Comparison of ENCODE assay signal across 24 cellular contexts in genomic region chr14:103492572-103492971, GRCh38.
"Had no signal": no experiment of that assay in that cellular context is flagged by ENCODE, and none has a peak within 500 bp of the region (broad histone marks: within the 10 kb centered on the region; RNA-seq: fewer than 3 reads in every experiment).

No MANE protein-coding gene starts in this region.

- H3K4me1 ChIP-seq: body of pancreas, colonic mucosa, foreskin keratinocyte, parathyroid adenoma had no signal

- H3K36me3 ChIP-seq: colonic mucosa had no signal

- H3K4me3 ChIP-seq: body of pancreas, colonic mucosa, heart right ventricle, right lobe of liver, tibial artery had no signal

- DNase-seq: activated CD4-positive, alpha-beta T cell treated with anti-CD3 and anti-CD28 coated beads, Interleukin-2, amount 10 ng/mL, durations not matched to agents 7 days and 5 days; activated CD4-positive, CD25-positive, alpha-beta regulatory T cell treated with anti-CD3 and anti-CD28 coated beads, Interleukin-2, amount 50 U/mL, for 72 hours; activated CD8-positive, alpha-beta T cell treated with anti-CD3 and anti-CD28 coated beads for 36 hours; activated naive CD4-positive, alpha-beta T cell; activated T-cell treated with anti-CD3 and anti-CD28 coated beads, Interleukin-2, amount 50 U/mL, for 72 hours; anterior cingulate cortex; body of pancreas; cerebellar nuclear complex; colonic mucosa; effector memory CD4-positive, alpha-beta T cell; erythroblast; foreskin keratinocyte; heart right ventricle; naive thymus-derived CD8-positive, alpha-beta T cell; occipital lobe; right lobe of liver; stimulated activated CD4-positive, alpha-beta T cell treated with anti-CD3 and anti-CD28 coated beads, Interleukin-2, amount 100 ng/mL, for 48 hours; stimulated activated naive CD4-positive, alpha-beta T cell treated with Interleukin-2 at 50 U/mL for 16 hours; substantia nigra; T-helper 17 cell had no signal

- H3K27ac ChIP-seq: body of pancreas, colonic mucosa, foreskin keratinocyte, parathyroid adenoma, right lobe of liver had no signal

- ATAC-seq: activated CD8-positive, alpha-beta T cell treated with anti-CD3 and anti-CD28 coated beads for 36 hours; activated naive CD4-positive, alpha-beta T cell treated with anti-CD3 and anti-CD28 coated beads, Interleukin-2, amount 50 U/mL, for 72 hours; activated T-cell treated with anti-CD3 and anti-CD28 coated beads, Interleukin-2, amount 50 U/mL, for 72 hours; foreskin keratinocyte; naive thymus-derived CD8-positive, alpha-beta T cell; right lobe of liver; SK-N-SH treated with all-trans-retinoic acid at 6 μM for 48 hours; T-helper 17 cell had no signal

- H3K27me3 ChIP-seq: body of pancreas, colonic mucosa, foreskin keratinocyte, heart right ventricle, right lobe of liver, tibial artery had no signal

- H3K9me3 ChIP-seq: body of pancreas, colonic mucosa, heart right ventricle, right lobe of liver, tibial artery had no signal
